Comparison of ENCODE assay signal across 10 cellular contexts in genomic region chr3:93843981-93844380, GRCh38.
DNase-seq lines count a peak whose midpoint lies in the region; ATAC-seq, FAIRE-seq and TF ChIP-seq lines count a peak whose summit lies in the region.
"Had no signal": no experiment of that assay in that cellular context is flagged by ENCODE, and none has a peak within 500 bp of the region (broad histone marks: within the 10 kb centered on the region; RNA-seq: fewer than 3 reads in every experiment).

No MANE protein-coding gene starts in this region.

- no peak for TF ChIP-seq POLR2A in GM12892 (IDR thresholded peaks at IDR 0.05; ENCODE audit: low read depth, low read length)

- in situ Hi-C loops in SK-MEL-5 (cut with HindIII; ENCODE audit: low pct_unique_long_range_greater_than_20kb, low sequenced_read_pairs), result no loop called here

- no peak for TF ChIP-seq CTCF in fibroblast of pulmonary artery (IDR thresholded peaks at IDR 0.05; ENCODE audit: low read length, missing control alignments)

- FAIRE-seq in GM12892 (lab: Jason Lieb, UNC), result no peak

- peak; percentile 84 for DNase-seq in GM04503 (ENCODE audit: low read depth)
- DNase-seq in SK-MEL-5 (ENCODE audit: low read depth, low spot score), result peak; percentile 98
- DNase-seq in fibroblast of pulmonary artery (ENCODE audit: low read depth), result peak; percentile 93
- peak; percentile 79 for DNase-seq in skeletal muscle cell (ENCODE audit: low read depth)
- DNase-seq in NCI-H1092 treated with DMSO at 0.1 percent for 48 hours (lab: John Stamatoyannopoulos, UW), result no peak
- no peak for DNase-seq in LoVo (ENCODE audit: low spot score)
- DNase-seq in GM12892 (ENCODE audit: insufficient read length), result no peak
- DNase-seq: Kasumi-1 had no signal

- H3K4me3 ChIP-seq in fibroblast of pulmonary artery (replicated peaks; ENCODE audit: low read depth, low read length) (no peak overlapping the region), skeletal muscle cell (ENCODE audit: low read depth, low read length) (no peak overlapping the region)
- H3K4me3 ChIP-seq: PC-9 had no signal

- no peak for ATAC-seq in HG03565 (IDR thresholded peaks at IDR 0.05; ENCODE audit: unreplicated experiment)

Comparison
In these comparisons a context has a peak if more than half of its experiments do, and no peak if none do; other contexts are left out.
1. DNase-seq: peak in GM04503 (single experiment), SK-MEL-5 (single experiment), fibroblast of pulmonary artery (single experiment) and skeletal muscle cell (single experiment); none in NCI-H1092 treated with DMSO at 0.1 percent for 48 hours (single experiment), LoVo (single experiment) and GM12892 (single experiment).